Comparison of ENCODE assay signal across 9 cellular contexts in the genomic region with DNA sequence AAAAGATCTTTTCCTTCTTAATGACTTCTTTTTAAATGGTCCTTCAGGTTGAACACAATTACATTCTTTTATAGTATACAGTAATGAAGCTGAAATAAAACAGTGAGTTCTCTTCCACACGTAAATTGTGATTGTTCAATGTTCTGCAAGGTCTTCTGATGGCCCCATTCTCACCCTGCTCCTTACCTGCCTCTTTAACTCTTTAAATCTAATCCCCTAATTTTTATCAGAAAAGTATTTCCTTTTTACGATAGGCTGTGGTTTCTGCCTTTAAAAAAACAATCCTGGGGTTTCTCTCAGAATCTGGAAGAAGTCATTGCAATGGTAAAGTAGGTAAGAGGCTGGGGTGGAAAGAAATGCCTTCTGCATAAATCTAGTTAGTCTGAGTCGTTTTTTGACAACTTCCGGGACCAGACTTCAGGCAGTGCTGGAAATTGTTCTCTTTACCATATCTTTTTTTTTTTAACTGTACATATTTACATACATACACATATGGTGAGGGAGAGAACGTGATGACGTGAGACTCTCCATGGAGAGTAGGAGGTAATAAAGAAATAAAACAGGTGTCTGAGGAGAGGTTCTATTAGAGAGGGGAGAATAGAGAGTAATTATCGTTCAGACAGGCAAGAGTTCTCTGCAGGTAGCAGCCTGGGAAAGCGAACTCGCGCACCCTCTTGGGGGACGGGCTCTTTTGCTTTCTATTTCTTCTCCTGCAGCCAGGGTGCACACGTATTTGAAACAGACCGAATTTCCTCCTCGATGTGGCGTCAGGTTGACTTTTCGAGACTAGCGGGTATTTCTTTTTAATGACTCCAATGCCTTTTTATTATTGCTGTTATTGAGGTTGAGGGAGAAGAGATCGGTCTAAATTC. TPM values are rescaled to one million over a fixed set of nuclear protein-coding genes. Genes with fewer than 3 reads are reported as not detected.
DNase-seq lines count a peak whose midpoint lies in the region; ATAC-seq, FAIRE-seq and TF ChIP-seq lines count a peak whose summit lies in the region.
"Had no signal": no experiment of that assay in that cellular context is flagged by ENCODE, and none has a peak within 500 bp of the region (broad histone marks: within the 10 kb centered on the region; RNA-seq: fewer than 3 reads in every experiment).

A gene (plus strand): TSS at position 730 of the 872 bp plus-strand sequence. CDS start 467 bp downstream, outside the sequence.

- H3K4me1 ChIP-seq in GM23248 (ENCODE audit: insufficient read depth): 0 out of 2 replicates have a peak, but pooled peaks cover 4% of the 10 kb centered on the region
- peaks cover 16% of the 10 kb centered on the region for H3K4me1 ChIP-seq in HepG2 (ENCODE audit: insufficient read depth, low read length)

- TF ChIP-seq CTCF in GM10266 (IDR thresholded peaks at IDR 0.05; ENCODE audit: control insufficient read depth, insufficient read depth, low read depth, missing control alignments) (no peak), WI38 (IDR thresholded peaks at IDR 0.05; ENCODE audit: low read depth, low read length) (no peak), HepG2 (CRISPR knock-in tag; IDR thresholded peaks at IDR 0.05) (no peak)

- H3K9me3 ChIP-seq in GM23248 (ENCODE audit: low read depth): no peaks in the 10 kb centered on the region
- H3K9me3 ChIP-seq in HepG2 (ENCODE audit: low read length): no peaks in the 10 kb centered on the region

- peaks cover 82% of the 10 kb centered on the region for H3K27me3 ChIP-seq in GM23248 (replicated peaks; ENCODE audit: insufficient read depth)
- peaks cover 1 to 44% of the 10 kb centered on the region in 2 experiments; a peak in 3 of 5 replicates for H3K27me3 ChIP-seq in HepG2 (ENCODE audit: control insufficient read depth in 1 of 2, insufficient read depth in 2 of 2, low read length in 2 of 2)

- TF ChIP-seq POLR2A in HepG2 (IDR thresholded peaks at IDR 0.05; ENCODE audit: insufficient read depth in 1 of 2, low read depth in 2 of 2, low read length in 2 of 2): no peak

- in situ Hi-C loops in GM23248 (cut with MboI): no loop called here
- in situ Hi-C loops in HepG2 (cut with HindIII; ENCODE audit: extremely low pct_ligation_motif_present, low pct_unique_long_range_greater_than_20kb): no loop called here

- TF ChIP-seq EP300 in HepG2 (IDR thresholded peaks at IDR 0.05; ENCODE audit: low read depth in 2 of 2, low read length in 2 of 2) (no peak), HepG2 (CRISPR knock-in tag; IDR thresholded peaks at IDR 0.05; ENCODE audit: borderline replicate concordance) (no peak)

- peak; percentile 72 for ATAC-seq in HepG2

- POLR2A ChIA-PET in HepG2 (lab: Yijun Ruan, JAX): no interaction called here

- H3K4me3 ChIP-seq in GM23248: peak within 1 kb of the TSS; percentile 71
- H3K4me3 ChIP-seq in WI38 (ENCODE audit: low read depth, low read length): peak within 1 kb of the TSS; percentile 48
- peak within 1 kb of the TSS; percentile 50 to 72 (median 61) for H3K4me3 ChIP-seq in HepG2 (replicated peaks in 1 of 3; ENCODE audit: insufficient read depth in 1 of 3, low read depth in 2 of 3, low read length in 3 of 3)

- BruUV-seq in HepG2 (replicated peaks; lab: Mats Ljungman, UMichigan): no TSS peak

- H3F3A ChIP-seq in GM23248 (ENCODE audit: insufficient read depth): no peaks in the 10 kb centered on the region

- FAIRE-seq in HepG2 (lab: Jason Lieb, UNC): no peak

- intact Hi-C loops in HepG2 (cut with micrococcal nuclease; ENCODE audit: unreplicated experiment): loop anchor here (2.0 kb wide), 1 partner anchor 17 kb away; a partner anchor contains a TSS

- H3K4me2 ChIP-seq in GM23248 (ENCODE audit: unreplicated experiment): peak within 1 kb of the TSS; percentile 85
- peak within 1 kb of the TSS; percentile 75 for H3K4me2 ChIP-seq in HepG2 (ENCODE audit: low read depth, low read length)

- H3K79me2 ChIP-seq in GM23248 (ENCODE audit: insufficient read depth): no peaks in the 10 kb centered on the region
- no peaks in the 10 kb centered on the region for H3K79me2 ChIP-seq in HepG2 (ENCODE audit: insufficient read depth, low read length)

- DNase-seq in GM10266 (ENCODE audit: extremely low spot score) (peak; percentile 78), GM23248 (peak; percentile 42), M059J (ENCODE audit: low read depth) (peak; percentile 35), HepG2 (ENCODE audit: low spot score) (no peak), NCI-H2227 (lab: John Stamatoyannopoulos, UW; ENCODE audit: unreplicated experiment) (no peak)
- peak; percentile 80 for DNase-seq in central memory CD4-positive, alpha-beta T cell
- DNase-seq in stimulated activated CD4-positive, alpha-beta T cell treated with anti-CD3 and anti-CD28 coated beads, TNF-alpha, amount 100 ng/mL, for 48 hours (ENCODE audit: low read depth in 3 of 3): peak; percentile 30 to 53 (median 33)

- H3K9me2 ChIP-seq in GM23248 (ENCODE audit: insufficient read depth): no peaks in the 10 kb centered on the region

- WGBS in GM23248 (ENCODE audit: low coverage in 1 of 2, low lambda C conversion rate in 2 of 2, missing lambda C conversion rate in 2 of 2), 2 experiments: 8 to 9% methylated on average over 18 of the region's 18 CpGs
- 6% methylated on average over 18 of the region's 18 CpGs for WGBS in HepG2 (ENCODE audit: low lambda C conversion rate)

- H2AFZ ChIP-seq in GM23248 (peak within 1 kb of the TSS; percentile 51), HepG2 (ENCODE audit: low read length) (peak within 1 kb of the TSS; percentile 51)

- CTCF ChIA-PET in HepG2 (lab: Yijun Ruan, JAX; ENCODE audit: low intra/inter-chr PET ratio, low total read pairs): no interaction called here

- H4K20me1 ChIP-seq in GM23248 (ENCODE audit: insufficient read depth) (no peaks in the 10 kb centered on the region), HepG2 (ENCODE audit: insufficient read depth, low read length) (no peaks in the 10 kb centered on the region)

- TF ChIP-seq RAD21 in HepG2 (CRISPR knock-in tag; IDR thresholded peaks at IDR 0.05): no peak

- H3K36me3 ChIP-seq in GM23248 (ENCODE audit: low read depth) (no peaks in the 10 kb centered on the region), HepG2 (replicated peaks in 1 of 2; ENCODE audit: control insufficient read depth in 1 of 2, insufficient read depth in 2 of 2, low read length in 2 of 2) (no peaks in the 10 kb centered on the region)

- H3K27ac ChIP-seq in GM23248 (no peak within 1 kb of the TSS), HepG2 (ENCODE audit: extremely low read length, insufficient read depth, low read length) (no peak within 1 kb of the TSS)

- no peak within 1 kb of the TSS for H3K9ac ChIP-seq in GM23248
- 0 out of 2 replicates have a peak within 1 kb of the TSS, but pooled peaks have one; percentile 4 for H3K9ac ChIP-seq in HepG2 (ENCODE audit: insufficient read depth, low read depth, low read length)

TF ChIP-seq in HepG2, 621 proteins besides CTCF, POLR2A, EP300 and RAD21 (continues in another document):
- TF ChIP-seq TCF7L2 (IDR thresholded peaks at IDR 0.05; ENCODE audit: low read depth, low read length) (no peak), EZH2 (conservative IDR thresholded peaks at IDR 0.05; ENCODE audit: low read depth, low read length) (peak; percentile 69; the same call in 1 of the 2 replicates), ZNF350 (CRISPR knock-in tag; IDR thresholded peaks at IDR 0.05; ENCODE audit: borderline replicate concordance, low read depth) (no peak), PTBP1 (IDR thresholded peaks at IDR 0.05; ENCODE audit: low read depth, low read length, poor library complexity, severe bottlenecking) (no peak), CREB1 (IDR thresholded peaks at IDR 0.05) (peak; percentile 30; the same call in 1 of the 2 replicates), CREB1 (CRISPR knock-in tag; IDR thresholded peaks at IDR 0.05) (no peak), CBX2 (IDR thresholded peaks at IDR 0.05; ENCODE audit: low read depth, low read length) (peak; percentile 94), CBX2 (CRISPR knock-in tag; IDR thresholded peaks at IDR 0.05; ENCODE audit: low read depth) (no peak)
- TF ChIP-seq, protein P1, sequence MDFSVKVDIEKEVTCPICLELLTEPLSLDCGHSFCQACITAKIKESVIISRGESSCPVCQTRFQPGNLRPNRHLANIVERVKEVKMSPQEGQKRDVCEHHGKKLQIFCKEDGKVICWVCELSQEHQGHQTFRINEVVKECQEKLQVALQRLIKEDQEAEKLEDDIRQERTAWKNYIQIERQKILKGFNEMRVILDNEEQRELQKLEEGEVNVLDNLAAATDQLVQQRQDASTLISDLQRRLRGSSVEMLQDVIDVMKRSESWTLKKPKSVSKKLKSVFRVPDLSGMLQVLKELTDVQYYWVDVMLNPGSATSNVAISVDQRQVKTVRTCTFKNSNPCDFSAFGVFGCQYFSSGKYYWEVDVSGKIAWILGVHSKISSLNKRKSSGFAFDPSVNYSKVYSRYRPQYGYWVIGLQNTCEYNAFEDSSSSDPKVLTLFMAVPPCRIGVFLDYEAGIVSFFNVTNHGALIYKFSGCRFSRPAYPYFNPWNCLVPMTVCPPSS (IDR thresholded peaks at IDR 0.05): no peak

RNA-seq across cellular contexts. Expression of the gene that starts here (rescaled TPM):
- total RNA-seq in GM23248 (2014; rRNA removed; shearing (Covaris generic)): not detected in 2 replicates
- polyA plus RNA-seq in GM23248 (2016; fragmentation: Nextera tagmentation; extraction: Ambion mirVana) (not detected in 2 replicates), HepG2 (2011; rRNA removed) (0.07 TPM in 1 of 2 replicates, not detected in the other)
- total RNA-seq in M059J (2014; rRNA removed; shearing (Covaris generic)): 0.17 TPM in 1 of 2 replicates, not detected in the other
- total RNA-seq in HepG2 (2016; rRNA removed; fragmentation: Illumina TruSeq; extraction: Trizol): 0.07 TPM in 1 of 2 replicates, not detected in the other
- not detected in 2 replicates for total RNA-seq in HepG2 (2016; cell fraction: cytosol; rRNA removed; fragmentation: Illumina TruSeq; extraction: Trizol; ENCODE audit: low read depth)
- 0.13 and 0.22 TPM in 2 replicates for total RNA-seq in HepG2 (2016; cell fraction: insoluble cytoplasmic fraction; rRNA removed; fragmentation: Illumina TruSeq; extraction: Trizol)
- total RNA-seq in HepG2 (2016; cell fraction: membrane; rRNA removed; fragmentation: Illumina TruSeq; extraction: Trizol): not detected in 2 replicates
- total RNA-seq in HepG2 (2016; cell fraction: nucleus; rRNA removed; fragmentation: Illumina TruSeq; extraction: Trizol): 0.19 and 0.37 TPM in 2 replicates
- 0.04 and 0.05 TPM in 2 replicates for polyA plus RNA-seq in HepG2 (2011; cell fraction: cytosol; rRNA removed)
- polyA plus RNA-seq in HepG2 (2011; cell fraction: nucleus; rRNA removed): 0.05 and 0.32 TPM in 2 replicates
- 0.03 TPM in 1 of 2 replicates, not detected in the other for polyA plus RNA-seq in HepG2 (2012)
- not detected in 2 replicates for polyA plus RNA-seq in HepG2 (2016; cell fraction: cytosol; fragmentation: Illumina TruSeq; extraction: Trizol; ENCODE audit: low read depth)
- not detected in 2 replicates for polyA plus RNA-seq in HepG2 (2016; cell fraction: insoluble cytoplasmic fraction; fragmentation: Illumina TruSeq; extraction: Trizol; ENCODE audit: low read depth)
- not detected in 2 replicates for polyA plus RNA-seq in HepG2 (2016; cell fraction: membrane; fragmentation: Illumina TruSeq; extraction: Trizol; ENCODE audit: low read depth)
- 1.4 TPM in 1 of 2 replicates, not detected in the other for polyA plus RNA-seq in HepG2 (2016; cell fraction: nucleus; fragmentation: Illumina TruSeq; extraction: Trizol; ENCODE audit: insufficient read depth, low read depth)
- polyA minus RNA-seq in HepG2 (2011; rRNA and poly(A)+ RNA removed; ENCODE audit: low replicate concordance): 1.4 TPM in 1 of 2 replicates, not detected in the other
- polyA minus RNA-seq in HepG2 (2011; cell fraction: cytosol; rRNA and poly(A)+ RNA removed): 0.20 TPM in 1 of 2 replicates, not detected in the other
- polyA minus RNA-seq in HepG2 (2011; cell fraction: nucleus; rRNA and poly(A)+ RNA removed): not detected in 2 replicates
- total RNA-seq: pulmonary artery endothelial cell had no signal

Comparison
In these comparisons a context has a peak if more than half of its experiments do, and no peak if none do; other contexts are left out.
1. Peak in DNase-seq, H3K4me3 ChIP-seq and H3K4me2 ChIP-seq in GM23248; RNA of the gene not detected or under 1 TPM.
2. Peak in DNase-seq in M059J; RNA of the gene not detected or under 1 TPM.
3. DNase-seq: peak in GM10266 (single experiment), central memory CD4-positive, alpha-beta T cell (single experiment) and stimulated activated CD4-positive, alpha-beta T cell treated with anti-CD3 and anti-CD28 coated beads, TNF-alpha, amount 100 ng/mL, for 48 hours (3 of 3); none in HepG2 (single experiment) and NCI-H2227 (single experiment).
4. Peak in every context shown above with its lines, with median percentiles within 50 percentile points of each other: H3K4me3 ChIP-seq.